Comparison of ENCODE assay signal across 8 cellular contexts in genomic region chr17:2041561-2042354, GRCh38. TPM values are rescaled to one million over a fixed set of nuclear protein-coding genes. Genes with fewer than 3 reads are reported as not detected.
DNase-seq lines count a peak whose midpoint lies in the region; ATAC-seq and TF ChIP-seq lines count a peak whose summit lies in the region.

OVCA2 (plus strand) TSS chr17:2042022; CDS start chr17:2042048, 26 bp downstream.

- H2AFZ ChIP-seq in DND-41 (ENCODE audit: low read depth, low read length) = peak within 1 kb of the TSS; percentile 90

- TF ChIP-seq CTCF in DND-41 (IDR thresholded peaks at IDR 0.05; ENCODE audit: borderline replicate concordance, extremely low read depth, low read length, poor library complexity, severe bottlenecking) = peak; percentile 75

- peaks cover 8% of the 10 kb centered on the region; the same call in 1 of the 2 replicates for H4K20me1 ChIP-seq in DND-41 (ENCODE audit: insufficient read depth, low read length)

- POLR2A ChIA-PET in naive thymus-derived CD8-positive, alpha-beta T cell (lab: Charles Lee) = interaction anchor here (0.6 to 2.3 kb wide), 7 partner anchors 9 to 160 kb away, joined by 3 to 11 read pairs (median 4); partner anchors contain the start of genes DPH1 and RTN4RL1

- peaks cover 40% of the 10 kb centered on the region for H3K36me3 Mint-ChIP-seq in activated T-helper 1 cell treated with anti-CD3 and anti-CD28 coated beads, Interleukin-12 subunit alpha, Interleukin-12 subunit beta, Interleukin-2, Interleukin-4 antibody, amounts not matched to agents 30 ng/mL and 10 ng/mL and 1 ng/mL, durations not matched to agents 14 hours and 24 hours and 36 hours (ENCODE audit: low read depth)
- H3K36me3 Mint-ChIP-seq in naive thymus-derived CD8-positive, alpha-beta T cell = peaks cover 0 to 47% (median 3%) of the 10 kb centered on the region in 3 donors

- H3K9ac ChIP-seq in DND-41 (ENCODE audit: low read depth, low read length) = peak within 1 kb of the TSS; percentile 75

- peaks cover 21% of the 10 kb centered on the region for H3K4me1 ChIP-seq in DND-41 (ENCODE audit: insufficient read depth, low read length)

- no peaks in the 10 kb centered on the region for H3K27me3 ChIP-seq in DND-41 (ENCODE audit: insufficient read depth, low read length, poor library complexity)

- no peaks in the 10 kb centered on the region for H3K9me3 ChIP-seq in DND-41 (ENCODE audit: insufficient read depth, low read length, severe bottlenecking)
- H3K9me3 ChIP-seq in KOPT-K1 (ENCODE audit: insufficient read depth, low read length, poor library complexity, severe bottlenecking) = no peaks in the 10 kb centered on the region

- H3K4me2 ChIP-seq in DND-41 (ENCODE audit: insufficient read depth, low read length) = peak within 1 kb of the TSS; percentile 93

- no peaks in the 10 kb centered on the region for H3K9me3 Mint-ChIP-seq in activated T-helper 1 cell treated with anti-CD3 and anti-CD28 coated beads, Interleukin-12 subunit alpha, Interleukin-12 subunit beta, Interleukin-2, Interleukin-4 antibody, amounts not matched to agents 30 ng/mL and 10 ng/mL and 1 ng/mL, durations not matched to agents 14 hours and 24 hours and 36 hours
- H3K9me3 Mint-ChIP-seq in naive thymus-derived CD8-positive, alpha-beta T cell = no peaks in the 10 kb centered on the region

- ATAC-seq in DND-41 (ENCODE audit: insufficient read depth, low read depth) (peak; percentile 94), GM21723 (IDR thresholded peaks at IDR 0.05; ENCODE audit: unreplicated experiment) (peak; percentile 85)
- peak; percentile 87 to 92 for ATAC-seq in naive thymus-derived CD8-positive, alpha-beta T cell

- peak within 1 kb of the TSS; percentile 94 for H3K27ac ChIP-seq in DND-41 (ENCODE audit: low read length)
- H3K27ac ChIP-seq in KOPT-K1 (ENCODE audit: low read depth, low read length, poor library complexity, severe bottlenecking) = peak within 1 kb of the TSS; percentile 89

- peaks cover 3% of the 10 kb centered on the region for H3K27me3 Mint-ChIP-seq in activated T-helper 1 cell treated with anti-CD3 and anti-CD28 coated beads, Interleukin-12 subunit alpha, Interleukin-12 subunit beta, Interleukin-2, Interleukin-4 antibody, amounts not matched to agents 30 ng/mL and 10 ng/mL and 1 ng/mL, durations not matched to agents 14 hours and 24 hours and 36 hours (ENCODE audit: insufficient read depth)
- H3K27me3 Mint-ChIP-seq in naive thymus-derived CD8-positive, alpha-beta T cell = no peaks in the 10 kb centered on the region

- H3K36me3 ChIP-seq in DND-41 (ENCODE audit: insufficient read depth, low read length) (peaks cover 60% of the 10 kb centered on the region), KOPT-K1 (ENCODE audit: insufficient read depth, low read length) (peaks cover 55% of the 10 kb centered on the region)

- DNase-seq in DND-41 = peak; percentile 96
- peak; percentile 90 for DNase-seq in RPMI7951 (ENCODE audit: low read depth)
- DNase-seq in activated T-helper 1 cell treated with anti-CD3 and anti-CD28 coated beads, Interleukin-12 subunit alpha, Interleukin-12 subunit beta, Interleukin-2, Interleukin-4 antibody, amounts not matched to agents 30 ng/mL and 10 ng/mL and 1 ng/mL, durations not matched to agents 14 hours and 24 hours and 36 hours (ENCODE audit: low spot score) = peak; percentile 97
- peak; percentile 91 for DNase-seq in fibroblast of gingiva (ENCODE audit: low read depth)
- DNase-seq in naive thymus-derived CD8-positive, alpha-beta T cell = peak; percentile 95 to 98 (median 97)
- peak; percentile 95 for DNase-seq in stimulated activated naive CD4-positive, alpha-beta T cell treated with Interleukin-2 at 50 U/mL for 16 hours (lab: John Stamatoyannopoulos, UW)

- peak within 1 kb of the TSS; percentile 74 to 92 for H3K4me3 ChIP-seq in DND-41 (ENCODE audit: low read depth in 1 of 2, low read length in 2 of 2)

- H3K4me1 Mint-ChIP-seq in activated T-helper 1 cell treated with anti-CD3 and anti-CD28 coated beads, Interleukin-12 subunit alpha, Interleukin-12 subunit beta, Interleukin-2, Interleukin-4 antibody, amounts not matched to agents 30 ng/mL and 10 ng/mL and 1 ng/mL, durations not matched to agents 14 hours and 24 hours and 36 hours (ENCODE audit: low read depth) = peaks cover 31% of the 10 kb centered on the region
- peaks cover 11 to 25% (median 23%) of the 10 kb centered on the region in 4 donors for H3K4me1 Mint-ChIP-seq in naive thymus-derived CD8-positive, alpha-beta T cell

- peak within 1 kb of the TSS; percentile 98 for H3K27ac Mint-ChIP-seq in activated T-helper 1 cell treated with anti-CD3 and anti-CD28 coated beads, Interleukin-12 subunit alpha, Interleukin-12 subunit beta, Interleukin-2, Interleukin-4 antibody, amounts not matched to agents 30 ng/mL and 10 ng/mL and 1 ng/mL, durations not matched to agents 14 hours and 24 hours and 36 hours
- peak within 1 kb of the TSS; percentile 86 to 97 (median 94) for H3K27ac Mint-ChIP-seq in naive thymus-derived CD8-positive, alpha-beta T cell

- H3K79me2 ChIP-seq in DND-41 (ENCODE audit: insufficient read depth, low read length) = peaks cover 18% of the 10 kb centered on the region

- intact Hi-C loops in activated T-helper 1 cell treated with anti-CD3 and anti-CD28 coated beads, Interleukin-12 subunit alpha, Interleukin-12 subunit beta, Interleukin-2, Interleukin-4 antibody, amounts not matched to agents 30 ng/mL and 10 ng/mL and 1 ng/mL, durations not matched to agents 14 hours and 24 hours and 36 hours (cut with micrococcal nuclease) = loop anchor here (1.0 to 5.0 kb wide), 5 partner anchors 8 to 394 kb away; partner anchors contain the start of genes DPH1, RILP and SCARF1

- H3K4me3 Mint-ChIP-seq in activated T-helper 1 cell treated with anti-CD3 and anti-CD28 coated beads, Interleukin-12 subunit alpha, Interleukin-12 subunit beta, Interleukin-2, Interleukin-4 antibody, amounts not matched to agents 30 ng/mL and 10 ng/mL and 1 ng/mL, durations not matched to agents 14 hours and 24 hours and 36 hours = peak within 1 kb of the TSS; percentile 96
- H3K4me3 Mint-ChIP-seq in naive thymus-derived CD8-positive, alpha-beta T cell = peak within 1 kb of the TSS; percentile 85 to 97 (median 91)

RNA-seq across cellular contexts. Expression of gene OVCA2, which starts in this region (rescaled TPM):
- total RNA-seq in RPMI7951 (2014; rRNA removed; shearing (Covaris generic)) = 67.5 and 69.9 TPM in 2 replicates
- 43.9 and 44.0 TPM in 2 replicates for total RNA-seq in activated T-helper 1 cell treated with anti-CD3 and anti-CD28 coated beads, Interleukin-12 subunit alpha, Interleukin-12 subunit beta, Interleukin-2, Interleukin-4 antibody, amounts not matched to agents 30 ng/mL and 10 ng/mL and 1 ng/mL, durations not matched to agents 14 hours and 24 hours and 36 hours
- 10 to 100 TPM; 30.8 to 32.6 TPM for total RNA-seq in naive thymus-derived CD8-positive, alpha-beta T cell
- 10 to 100 TPM; 43.9 to 49.1 (median 45.8) TPM for polyA plus RNA-seq in naive thymus-derived CD8-positive, alpha-beta T cell

Comparison
In these comparisons a context has a peak if more than half of its experiments do, and no peak if none do; other contexts are left out.
1. Peak in every context shown above with its lines: DNase-seq, ATAC-seq, H3K4me3 ChIP-seq and H3K27ac ChIP-seq.